In the genomic region with DNA sequence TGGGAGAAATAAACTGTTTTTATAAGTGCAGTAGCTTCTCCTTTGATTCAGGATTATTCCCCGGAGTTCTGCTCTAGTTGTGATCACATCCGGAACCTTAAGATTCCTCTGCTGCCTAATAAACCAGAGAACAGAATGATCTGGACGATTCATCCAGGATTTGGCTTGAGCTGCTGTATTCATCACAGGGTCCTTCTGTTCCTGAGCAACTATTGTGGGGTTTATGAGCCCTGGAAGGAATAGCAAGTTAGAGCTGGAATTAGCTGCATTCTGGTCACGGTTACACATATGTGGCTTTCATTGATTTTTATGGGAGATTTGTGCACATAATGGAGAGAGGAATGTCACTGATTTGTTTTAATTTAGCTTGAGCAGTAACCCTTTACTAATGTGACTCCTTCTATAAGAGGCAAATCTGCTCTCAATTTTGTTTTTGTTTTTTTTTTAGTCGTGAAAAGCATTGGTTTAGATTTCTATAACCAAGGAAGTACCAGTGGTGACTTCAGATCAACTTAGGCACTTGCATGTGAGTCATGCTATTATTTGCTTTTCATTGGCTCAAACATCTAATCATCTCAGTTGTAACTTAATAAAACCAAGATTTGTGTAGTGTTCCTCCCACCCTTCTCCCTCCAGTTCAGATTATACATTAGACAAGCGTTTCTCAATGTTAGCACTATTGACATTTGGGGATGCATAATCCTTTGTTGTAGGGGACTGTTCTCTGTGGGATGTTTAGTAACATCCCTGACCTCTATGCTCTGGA, we compare ENCODE assay signal across 25 cellular contexts.
DNase-seq lines count a peak whose midpoint lies in the region; FAIRE-seq and TF ChIP-seq lines count a peak whose summit lies in the region.
"Had no signal": no experiment of that assay in that cellular context is flagged by ENCODE, and none has a peak within 500 bp of the region (broad histone marks: within the 10 kb centered on the region; RNA-seq: fewer than 3 reads in every experiment).

No MANE protein-coding gene starts in this region.

- no peak for TF ChIP-seq EP300 in tibial nerve (IDR thresholded peaks at IDR 0.05)

- 22 to 28% methylated on average over 6 of the region's 6 CpGs for WGBS in tibial nerve, 2 donors

- no peaks in the 10 kb centered on the region for H3K36me3 ChIP-seq in HAP-1 (replicated peaks)
- H3K36me3 ChIP-seq in neuron (ENCODE audit: insufficient read depth, low read length) = no peaks in the 10 kb centered on the region
- H3K36me3 ChIP-seq in tibial nerve = no peaks in the 10 kb centered on the region
- H3K36me3 ChIP-seq in H7 (replicated peaks; ENCODE audit: control insufficient read depth, insufficient read depth, low read length) = no peaks in the 10 kb centered on the region
- H3K36me3 ChIP-seq: BLaER1 treated with 17β-estradiol and CSF1 and Interleukin-3, amounts not matched to agents 10 nM and 100 nM; breast epithelium; thoracic aorta; vagina had no signal

- DNase-seq in HAP-1 (ENCODE audit: low spot score in 2 of 2) (peak; percentile 37 to 59), tibial nerve (ENCODE audit: low spot score in 2 of 2) (peak in 1 of 2 donors; percentile 24), H7 (no peak), posterior vena cava (ENCODE audit: low spot score) (no peak), iPS-NIHi7 (ENCODE audit: extremely low spot score) (no peak)
- DNase-seq: activated CD4-positive, alpha-beta memory T cell treated with anti-CD3 and anti-CD28 coated beads, Interleukin-2, amount 10 ng/mL, durations not matched to agents 7 days and 5 days; activated CD8-positive, alpha-beta memory T cell treated with anti-CD3 and anti-CD28 coated beads, Interleukin-2, amount 50 U/mL, for 48 hours; activated naive CD4-positive, alpha-beta T cell treated with anti-CD3 and anti-CD28 coated beads for 36 hours; GDM1; mesenchymal stem cell; MV-4-11; NCI-H1436 treated with DMSO at 0.1 percent for 48 hours; NCI-H2081 treated with DMSO at 0.1 percent for 48 hours; NCI-H2227 treated with DMSO at 0.1 percent for 48 hours; SIG-M5; small intestine; stimulated activated naive CD8-positive, alpha-beta T cell treated with anti-CD3 and anti-CD28 coated beads, Interleukin-15, Interleukin-2, amounts not matched to agents 100 U/mL and 50 U/mL, for 24 hours had no signal

- no peak for TF ChIP-seq POLR2A in tibial nerve (IDR thresholded peaks at IDR 0.05)

- no peaks in the 10 kb centered on the region for H3K27me3 ChIP-seq in HAP-1 (ENCODE audit: low read depth)
- H3K27me3 ChIP-seq in neuron (ENCODE audit: insufficient read depth, low read length) = no peaks in the 10 kb centered on the region
- H3K27me3 ChIP-seq in tibial nerve = no peaks in the 10 kb centered on the region
- H3K27me3 ChIP-seq in H7 (ENCODE audit: control insufficient read depth, insufficient read depth, low read length) = no peaks in the 10 kb centered on the region
- H3K27me3 ChIP-seq: BLaER1 treated with 17β-estradiol and CSF1 and Interleukin-3, amounts not matched to agents 10 nM and 100 nM; breast epithelium; vagina had no signal

- no peaks in the 10 kb centered on the region for H3K9me3 ChIP-seq in HAP-1
- H3K9me3 ChIP-seq in neuron (ENCODE audit: low read length) = no peaks in the 10 kb centered on the region
- no peaks in the 10 kb centered on the region for H3K9me3 ChIP-seq in tibial nerve
- H3K9me3 ChIP-seq: BLaER1 treated with 17β-estradiol and CSF1 and Interleukin-3, amounts not matched to agents 10 nM and 100 nM; breast epithelium; thoracic aorta; vagina had no signal

- no peak overlapping the region for H3K4me3 ChIP-seq in HAP-1
- no peak overlapping the region for H3K4me3 ChIP-seq in neuron (ENCODE audit: low read length)
- no peak overlapping the region for H3K4me3 ChIP-seq in tibial nerve
- no peak overlapping the region for H3K4me3 ChIP-seq in H7 (ENCODE audit: insufficient read depth, low read depth, low read length)
- H3K4me3 ChIP-seq: BLaER1 treated with 17β-estradiol and CSF1 and Interleukin-3, amounts not matched to agents 10 nM and 100 nM; breast epithelium; thoracic aorta had no signal

- in situ Hi-C loops in HAP-1 (cut with MboI; ENCODE audit: low sequenced_read_pairs) = no loop called here

- H3K4me1 ChIP-seq in HAP-1 (peaks cover 22% of the 10 kb centered on the region), neuron (ENCODE audit: insufficient read depth, low read length) (peaks cover 7% of the 10 kb centered on the region), tibial nerve (peaks cover 0 to 6% (median 0%) of the 10 kb centered on the region in 4 donors)
- H3K4me1 ChIP-seq: BLaER1 treated with 17β-estradiol and CSF1 and Interleukin-3, amounts not matched to agents 10 nM and 100 nM; breast epithelium had no signal

- TF ChIP-seq CTCF in tibial nerve (IDR thresholded peaks at IDR 0.05) = no peak

- intact Hi-C loops in posterior vena cava (cut with DNase I) = no loop called here

- peak; percentile 82 for FAIRE-seq in endometrium (lab: Jason Lieb, UNC)
- FAIRE-seq: endothelial cell of umbilical vein, RCC 7860, small intestine had no signal

- H3K27ac ChIP-seq in tibial nerve = peak overlapping the region in 3 of 4 donors; percentile 1 to 41 (median 22)
- H3K27ac ChIP-seq: BLaER1 treated with 17β-estradiol and CSF1 and Interleukin-3, amounts not matched to agents 10 nM and 100 nM; breast epithelium; thoracic aorta; vagina had no signal

- H2AFZ ChIP-seq in neuron (ENCODE audit: low read depth, low read length) = peak overlapping the region; percentile 22

Comparison
In these comparisons a context has a peak if more than half of its experiments do, and no peak if none do; other contexts are left out.
1. DNase-seq: peak in HAP-1 (2 of 2); none in H7 (single experiment), posterior vena cava (single experiment) and iPS-NIHi7 (single experiment).